16 cellular contexts compared by ENCODE assay signal in genomic region chr11:1054143-1055108, GRCh38. TPM values are rescaled to one million over a fixed set of nuclear protein-coding genes. Genes with fewer than 3 reads are reported as not detected.
DNase-seq lines count a peak whose midpoint lies in the region; ATAC-seq and TF ChIP-seq lines count a peak whose summit lies in the region.
"Had no signal": no experiment of that assay in that cellular context is flagged by ENCODE, and none has a peak within 500 bp of the region (broad histone marks: within the 10 kb centered on the region; RNA-seq: fewer than 3 reads in every experiment).

No MANE protein-coding gene starts in this region.

- no peaks in the 10 kb centered on the region for H4K20me1 ChIP-seq in neural progenitor cell (ENCODE audit: low read depth)

- H3K9me3 Mint-ChIP-seq in natural killer cell treated with Interleukin-12 subunit alpha and Interleukin-12 subunit beta and Interleukin-15 and Interleukin-18, amount 100 ng/mL, for 72 hours, result no peaks in the 10 kb centered on the region
- H3K9me3 Mint-ChIP-seq in natural killer cell (no peaks in the 10 kb centered on the region), neural progenitor cell (no peaks in the 10 kb centered on the region)
- H3K9me3 Mint-ChIP-seq: CD4-positive, CD25-positive, alpha-beta regulatory T cell had no signal

- ATAC-seq in natural killer cell treated with Interleukin-12 subunit alpha and Interleukin-12 subunit beta and Interleukin-15 and Interleukin-18, amount 100 ng/mL, for 72 hours, result no peak
- no peak for ATAC-seq in natural killer cell
- ATAC-seq in RWPE2 (ENCODE audit: low read depth), result no peak
- ATAC-seq in left colon, result peak; percentile 68
- ATAC-seq in aorta (ENCODE audit: low FRiP score), result no peak
- no peak for ATAC-seq in HG03521 (IDR thresholded peaks at IDR 0.05; ENCODE audit: unreplicated experiment)
- ATAC-seq: activated CD8-positive, alpha-beta memory T cell treated with anti-CD3 and anti-CD28 coated beads, Interleukin-2, amount 10 ng/mL, durations not matched to agents 7 days and 5 days; left lung had no signal

- H3K4me3 ChIP-seq in RWPE2 (ENCODE audit: severe bottlenecking) (no peak overlapping the region), aorta (ENCODE audit: low read length in 2 of 2) (no peak overlapping the region), neural progenitor cell (no peak overlapping the region)
- H3K4me3 ChIP-seq: dorsolateral prefrontal cortex, left lung had no signal

- H3K27me3 Mint-ChIP-seq in natural killer cell treated with Interleukin-12 subunit alpha and Interleukin-12 subunit beta and Interleukin-15 and Interleukin-18, amount 100 ng/mL, for 72 hours, result peaks cover 7 to 11% of the 10 kb centered on the region in 2 donors
- H3K27me3 Mint-ChIP-seq in natural killer cell (ENCODE audit: low read depth in 2 of 2) (peaks cover 5 to 13% of the 10 kb centered on the region in 2 donors), neural progenitor cell (ENCODE audit: insufficient read depth, low read depth) (peaks cover 5% of the 10 kb centered on the region)
- H3K27me3 Mint-ChIP-seq: CD4-positive, CD25-positive, alpha-beta regulatory T cell had no signal

- TF ChIP-seq CTCF in natural killer cell (IDR thresholded peaks at IDR 0.05) (no peak), RWPE2 (IDR thresholded peaks at IDR 0.05; ENCODE audit: poor library complexity, severe bottlenecking) (no peak), neural progenitor cell (IDR thresholded peaks at IDR 0.05) (no peak)

- no peak overlapping the region for H3K27ac ChIP-seq in RWPE2 (ENCODE audit: poor library complexity, severe bottlenecking)
- no peak overlapping the region for H3K27ac ChIP-seq in aorta (ENCODE audit: low read depth in 1 of 2, low read length in 2 of 2)
- H3K27ac ChIP-seq in neural progenitor cell, result no peak overlapping the region
- H3K27ac ChIP-seq: dorsolateral prefrontal cortex, left lung, parathyroid adenoma had no signal

- H3F3A ChIP-seq in neural progenitor cell (ENCODE audit: low read depth), result no peaks in the 10 kb centered on the region

- H3K36me3 ChIP-seq in RWPE2 (ENCODE audit: low read depth) (no peaks in the 10 kb centered on the region), aorta (ENCODE audit: control insufficient read depth in 1 of 2, insufficient read depth in 2 of 2, low read length in 1 of 2) (no peaks in the 10 kb centered on the region), neural progenitor cell (no peaks in the 10 kb centered on the region)
- H3K36me3 ChIP-seq: left lung had no signal

- H3K9me3 ChIP-seq in RWPE2 (ENCODE audit: severe bottlenecking) (no peaks in the 10 kb centered on the region), aorta (ENCODE audit: control insufficient read depth, low read length) (no peaks in the 10 kb centered on the region), neural progenitor cell (ENCODE audit: low read depth) (no peaks in the 10 kb centered on the region)
- H3K9me3 ChIP-seq: left lung had no signal

- H3K4me1 ChIP-seq in RWPE2 (ENCODE audit: insufficient read depth, poor library complexity, severe bottlenecking), result peaks cover 3% of the 10 kb centered on the region
- no peaks in the 10 kb centered on the region for H3K4me1 ChIP-seq in aorta (ENCODE audit: control insufficient read depth in 1 of 2, insufficient read depth in 2 of 2, low read length in 2 of 2)
- peaks cover 8% of the 10 kb centered on the region for H3K4me1 ChIP-seq in neural progenitor cell
- H3K4me1 ChIP-seq: parathyroid adenoma had no signal

- H3K4me3 Mint-ChIP-seq in natural killer cell treated with Interleukin-12 subunit alpha and Interleukin-12 subunit beta and Interleukin-15 and Interleukin-18, amount 100 ng/mL, for 72 hours, result no peak overlapping the region
- H3K4me3 Mint-ChIP-seq in natural killer cell, result no peak overlapping the region
- H3K4me3 Mint-ChIP-seq in neural progenitor cell, result no peak overlapping the region
- H3K4me3 Mint-ChIP-seq: activated CD8-positive, alpha-beta memory T cell treated with anti-CD3 and anti-CD28 coated beads, Interleukin-2, amount 10 ng/mL, durations not matched to agents 7 days and 5 days; CD4-positive, CD25-positive, alpha-beta regulatory T cell had no signal

- no peak overlapping the region for H2AFZ ChIP-seq in neural progenitor cell (replicated peaks)
- H2AFZ ChIP-seq: parathyroid adenoma had no signal

- H3K4me1 Mint-ChIP-seq in natural killer cell treated with Interleukin-12 subunit alpha and Interleukin-12 subunit beta and Interleukin-15 and Interleukin-18, amount 100 ng/mL, for 72 hours (ENCODE audit: low read depth in 2 of 2), result peaks cover 0 to 3% of the 10 kb centered on the region in 2 donors
- H3K4me1 Mint-ChIP-seq in natural killer cell (peaks cover 4 to 5% of the 10 kb centered on the region in 2 donors), neural progenitor cell (no peaks in the 10 kb centered on the region)
- H3K4me1 Mint-ChIP-seq: activated CD8-positive, alpha-beta memory T cell treated with anti-CD3 and anti-CD28 coated beads, Interleukin-2, amount 10 ng/mL, durations not matched to agents 7 days and 5 days; CD4-positive, CD25-positive, alpha-beta regulatory T cell had no signal

- H3K79me2 ChIP-seq in neural progenitor cell (ENCODE audit: low read depth), result no peaks in the 10 kb centered on the region
- H3K79me2 ChIP-seq: parathyroid adenoma had no signal

- H3K27me3 ChIP-seq in RWPE2 (ENCODE audit: insufficient read depth, poor library complexity, severe bottlenecking) (no peaks in the 10 kb centered on the region), aorta (ENCODE audit: control insufficient read depth in 1 of 2, insufficient read depth in 2 of 2, low read length in 1 of 2) (no peaks in the 10 kb centered on the region), neural progenitor cell (no peaks in the 10 kb centered on the region)

- no peaks in the 10 kb centered on the region for H3K36me3 Mint-ChIP-seq in natural killer cell treated with Interleukin-12 subunit alpha and Interleukin-12 subunit beta and Interleukin-15 and Interleukin-18, amount 100 ng/mL, for 72 hours
- no peaks in the 10 kb centered on the region for H3K36me3 Mint-ChIP-seq in natural killer cell
- no peaks in the 10 kb centered on the region for H3K36me3 Mint-ChIP-seq in neural progenitor cell
- H3K36me3 Mint-ChIP-seq: activated CD8-positive, alpha-beta memory T cell treated with anti-CD3 and anti-CD28 coated beads, Interleukin-2, amount 10 ng/mL, durations not matched to agents 7 days and 5 days; CD4-positive, CD25-positive, alpha-beta regulatory T cell had no signal

- intact Hi-C loops in natural killer cell (cut with micrococcal nuclease) (no loop called here), left colon (cut with DNase I, micrococcal nuclease) (no loop called here), aorta (cut with DNase I) (loop anchor here in 1 of 2 donors (10.0 kb wide), 1 partner anchor 130 kb away; the partner anchor contains the start of gene AP2A2)

- H3K4me2 ChIP-seq in neural progenitor cell, result no peak overlapping the region

- no peak overlapping the region for H3K9ac ChIP-seq in neural progenitor cell
- H3K9ac ChIP-seq: parathyroid adenoma had no signal

- WGBS in aorta, 2 donors, result 40 to 41% methylated on average over 25 of the region's 25 CpGs

- no peak overlapping the region for H3K27ac Mint-ChIP-seq in natural killer cell treated with Interleukin-12 subunit alpha and Interleukin-12 subunit beta and Interleukin-15 and Interleukin-18, amount 100 ng/mL, for 72 hours
- H3K27ac Mint-ChIP-seq in natural killer cell (no peak overlapping the region), neural progenitor cell (no peak overlapping the region)
- H3K27ac Mint-ChIP-seq: activated CD8-positive, alpha-beta memory T cell treated with anti-CD3 and anti-CD28 coated beads, Interleukin-2, amount 10 ng/mL, durations not matched to agents 7 days and 5 days had no signal

- peak; percentile 44 for DNase-seq in natural killer cell treated with Interleukin-12 subunit alpha and Interleukin-12 subunit beta and Interleukin-15 and Interleukin-18, amount 100 ng/mL, for 72 hours (ENCODE audit: low spot score)
- no peak for DNase-seq in natural killer cell
- DNase-seq in RWPE2 (ENCODE audit: low spot score), result peak; percentile 38
- peak; percentile 87 to 91 for DNase-seq in left colon
- DNase-seq in aorta, result peak; percentile 43 to 70
- no peak for DNase-seq in stimulated activated CD4-positive, alpha-beta T cell treated with anti-CD3 and anti-CD28 coated beads, Interleukin-4, amount 100 ng/mL, for 4 hours
- DNase-seq in neural progenitor cell (ENCODE audit: low spot score), result no peak
- DNase-seq: activated CD8-positive, alpha-beta memory T cell treated with anti-CD3 and anti-CD28 coated beads, Interleukin-2, amount 10 ng/mL, durations not matched to agents 7 days and 5 days; CD4-positive, CD25-positive, alpha-beta regulatory T cell; NCI-H1436 treated with DMSO at 0.1 percent for 48 hours; OCI-M1 had no signal

RNA-seq across cellular contexts. Expression of gene MUC6, which starts 17.9 kb away (rescaled TPM):
- total RNA-seq in natural killer cell treated with Interleukin-12 subunit alpha and Interleukin-12 subunit beta and Interleukin-15 and Interleukin-18, amount 100 ng/mL, for 72 hours, result not detected
- total RNA-seq in natural killer cell (not detected), left colon (not detected), aorta (not detected), neural progenitor cell (ENCODE audit: low replicate concordance) (not detected in 2 replicates)
- under 1 TPM; under 0.01 to 0.49 TPM for polyA plus RNA-seq in aorta
- total RNA-seq: activated CD8-positive, alpha-beta memory T cell treated with anti-CD3 and anti-CD28 coated beads, Interleukin-2, amount 10 ng/mL, durations not matched to agents 7 days and 5 days; CD4-positive, CD25-positive, alpha-beta regulatory T cell; dorsolateral prefrontal cortex; left lung; T-helper 2 cell treated with Interferon-gamma antibody and Interleukin-4, amounts not matched to agents 100 ng/mL and 5 ng/mL, for 36 hours had no signal

RNA-seq across cellular contexts. Expression of gene MUC2, which starts 20.2 kb away (rescaled TPM):
- total RNA-seq in natural killer cell treated with Interleukin-12 subunit alpha and Interleukin-12 subunit beta and Interleukin-15 and Interleukin-18, amount 100 ng/mL, for 72 hours, result not detected
- total RNA-seq in natural killer cell (not detected), left colon (1,000 to 10,000 TPM; 1,472 to 2,135 TPM), aorta (under 1 TPM; 0.06 to 0.10 TPM), neural progenitor cell (ENCODE audit: low replicate concordance) (not detected in 2 replicates)
- 10 to 100 TPM in 1 of 2 donors, under 1 TPM in 1; 0.08 to 11.8 TPM for polyA plus RNA-seq in aorta
- total RNA-seq: activated CD8-positive, alpha-beta memory T cell treated with anti-CD3 and anti-CD28 coated beads, Interleukin-2, amount 10 ng/mL, durations not matched to agents 7 days and 5 days; CD4-positive, CD25-positive, alpha-beta regulatory T cell; left lung; T-helper 2 cell treated with Interferon-gamma antibody and Interleukin-4, amounts not matched to agents 100 ng/mL and 5 ng/mL, for 36 hours had no signal
- polyA plus RNA-seq: CD4-positive, CD25-positive, alpha-beta regulatory T cell had no signal

Comparison
In these comparisons a context has a peak if more than half of its experiments do, and no peak if none do; other contexts are left out.
1. DNase-seq: peak in natural killer cell treated with Interleukin-12 subunit alpha and Interleukin-12 subunit beta and Interleukin-15 and Interleukin-18, amount 100 ng/mL, for 72 hours (single experiment), RWPE2 (single experiment), left colon (2 of 2) and aorta (2 of 2); none in natural killer cell (single experiment), stimulated activated CD4-positive, alpha-beta T cell treated with anti-CD3 and anti-CD28 coated beads, Interleukin-4, amount 100 ng/mL, for 4 hours (0 of 2) and neural progenitor cell (single experiment).
2. RNA of gene MUC2, which starts 20.2 kb away (total RNA-seq): 1,472 to 2,135 TPM in left colon; 0.06 to 0.10 TPM in aorta, not detected in natural killer cell treated with Interleukin-12 subunit alpha and Interleukin-12 subunit beta and Interleukin-15 and Interleukin-18, amount 100 ng/mL, for 72 hours, not detected in natural killer cell and not detected in neural progenitor cell; every median in the first group is over 1,000 times any median in the second.